In genomic region chr4:26320159-26320452, GRCh38 we compare ENCODE assay signal across 8 cellular contexts. TPM values are rescaled to one million over a fixed set of nuclear protein-coding genes. Genes with fewer than 3 reads are reported as not detected.
A peak's percentile ranks its signal among the peaks of the same experiment; 100 is the strongest.
DNase-seq lines count a peak whose midpoint lies in the region; ATAC-seq, FAIRE-seq and TF ChIP-seq lines count a peak whose summit lies in the region.

No MANE protein-coding gene starts in this region.

- DNase-seq in CD14-positive monocyte (ENCODE audit: low spot score), result peak; percentile 46
- no peak for DNase-seq in right atrium auricular region (ENCODE audit: low spot score)
- no peak for DNase-seq in small intestine
- DNase-seq in dedifferentiated amniotic fluid mesenchymal stem cell (ENCODE audit: extremely low spot score), result no peak
- DNase-seq in DMS114 treated with DMSO at 0.1 percent for 48 hours (lab: John Stamatoyannopoulos, UW; ENCODE audit: unreplicated experiment), result no peak

- H3K27ac ChIP-seq in right atrium auricular region (peak overlapping the region; percentile 96 to 99), small intestine (ENCODE audit: low read depth in 1 of 2, low read length in 1 of 2) (peak overlapping the region; percentile 90 to 94)

- H3K4me3 ChIP-seq in right atrium auricular region (peak overlapping the region; percentile 52 to 63), small intestine (ENCODE audit: low read depth in 1 of 2, low read length in 2 of 2) (peak overlapping the region; percentile 81 to 91)

- H3K4me3 Mint-ChIP-seq in CD14-positive monocyte, result peak overlapping the region; percentile 92 to 96
- H3K4me3 Mint-ChIP-seq in activated naive CD4-positive, alpha-beta T cell treated with anti-CD3 and anti-CD28 coated beads, Interleukin-2, amount 50 U/mL, for 24 hours, result peak overlapping the region; percentile 99

- peaks cover 0 to 4% (median 2%) of the 10 kb centered on the region in 3 donors for H3K27me3 Mint-ChIP-seq in CD14-positive monocyte (ENCODE audit: low read depth in 3 of 3)
- no peaks in the 10 kb centered on the region for H3K27me3 Mint-ChIP-seq in activated naive CD4-positive, alpha-beta T cell treated with anti-CD3 and anti-CD28 coated beads, Interleukin-2, amount 50 U/mL, for 24 hours

- H3K4me1 Mint-ChIP-seq in CD14-positive monocyte, result peaks cover 39% of the 10 kb centered on the region
- peaks cover 40% of the 10 kb centered on the region for H3K4me1 Mint-ChIP-seq in activated naive CD4-positive, alpha-beta T cell treated with anti-CD3 and anti-CD28 coated beads, Interleukin-2, amount 50 U/mL, for 24 hours

- peaks cover 0 to 8% of the 10 kb centered on the region in 2 donors for H3K36me3 Mint-ChIP-seq in CD14-positive monocyte
- peaks cover 11% of the 10 kb centered on the region for H3K36me3 Mint-ChIP-seq in activated naive CD4-positive, alpha-beta T cell treated with anti-CD3 and anti-CD28 coated beads, Interleukin-2, amount 50 U/mL, for 24 hours

- WGBS in small intestine, 3 donors, result 0 to 1% (median 0%) methylated on average over 11 of the region's 11 CpGs

- no peaks in the 10 kb centered on the region for H3K36me3 ChIP-seq in right atrium auricular region
- no peaks in the 10 kb centered on the region for H3K36me3 ChIP-seq in small intestine (ENCODE audit: control insufficient read depth in 2 of 2, insufficient read depth in 2 of 2, low read length in 2 of 2)

- H3K9me3 Mint-ChIP-seq in CD14-positive monocyte, result peaks cover 9 to 25% (median 14%) of the 10 kb centered on the region in 7 donors
- H3K9me3 Mint-ChIP-seq in activated naive CD4-positive, alpha-beta T cell treated with anti-CD3 and anti-CD28 coated beads, Interleukin-2, amount 50 U/mL, for 24 hours, result peaks cover 8% of the 10 kb centered on the region

- H3K27me3 ChIP-seq in right atrium auricular region, result no peaks in the 10 kb centered on the region
- no peaks in the 10 kb centered on the region for H3K27me3 ChIP-seq in small intestine (ENCODE audit: control insufficient read depth in 2 of 2, insufficient read depth in 2 of 2, low read length in 2 of 2)

- TF ChIP-seq CTCF in CD14-positive monocyte (IDR thresholded peaks at IDR 0.05) (no peak), right atrium auricular region (IDR thresholded peaks at IDR 0.05) (no peak)

- intact Hi-C loops in CD14-positive monocyte (cut with micrococcal nuclease), result loop anchor here in 1 of 2 donors (2.0 to 10.0 kb wide), 2 partner anchors 31 to 235 kb away; no protein-coding TSS in a partner anchor

- peak overlapping the region; percentile 97 to 99 (median 99) for H3K27ac Mint-ChIP-seq in CD14-positive monocyte
- peak overlapping the region; percentile 100 for H3K27ac Mint-ChIP-seq in activated naive CD4-positive, alpha-beta T cell treated with anti-CD3 and anti-CD28 coated beads, Interleukin-2, amount 50 U/mL, for 24 hours

- ATAC-seq in GM19324 (IDR thresholded peaks at IDR 0.05; ENCODE audit: low FRiP score, unreplicated experiment), result peak; percentile 13
- ATAC-seq in HG03378 (IDR thresholded peaks at IDR 0.05; ENCODE audit: unreplicated experiment), result peak; percentile 29

- H3K9me3 ChIP-seq in right atrium auricular region (peaks cover 0 to 10% of the 10 kb centered on the region in 2 donors), small intestine (ENCODE audit: control insufficient read depth, low read depth) (no peaks in the 10 kb centered on the region)

- peaks cover 0 to 38% of the 10 kb centered on the region in 2 donors for H3K4me1 ChIP-seq in right atrium auricular region
- peaks cover 0 to 3% of the 10 kb centered on the region in 2 donors for H3K4me1 ChIP-seq in small intestine (ENCODE audit: control insufficient read depth in 2 of 2, insufficient read depth in 1 of 2, low read depth in 1 of 2, low read length in 1 of 2)

- FAIRE-seq in small intestine (lab: Jason Lieb, UNC), result no peak

RNA-seq across cellular contexts. Expression of gene RBPJ, which starts 0.7 kb away (rescaled TPM):
- 100 to 1,000 TPM; 128 to 177 TPM for polyA plus RNA-seq in CD14-positive monocyte
- 10 to 100 TPM; 31.4 to 41.0 TPM for total RNA-seq in right atrium auricular region
- 10 to 100 TPM; 13.0 to 20.8 (median 14.8) TPM for polyA plus RNA-seq in small intestine

Comparison
In these comparisons a context has a peak if more than half of its experiments do, and no peak if none do; other contexts are left out.
1. RNA of gene RBPJ, which starts 0.7 kb away (polyA plus RNA-seq): 128 to 177 TPM in CD14-positive monocyte; 13.0 to 20.8 TPM in small intestine; every median in the first group is over 4 times any median in the second.